In the genomic region with DNA sequence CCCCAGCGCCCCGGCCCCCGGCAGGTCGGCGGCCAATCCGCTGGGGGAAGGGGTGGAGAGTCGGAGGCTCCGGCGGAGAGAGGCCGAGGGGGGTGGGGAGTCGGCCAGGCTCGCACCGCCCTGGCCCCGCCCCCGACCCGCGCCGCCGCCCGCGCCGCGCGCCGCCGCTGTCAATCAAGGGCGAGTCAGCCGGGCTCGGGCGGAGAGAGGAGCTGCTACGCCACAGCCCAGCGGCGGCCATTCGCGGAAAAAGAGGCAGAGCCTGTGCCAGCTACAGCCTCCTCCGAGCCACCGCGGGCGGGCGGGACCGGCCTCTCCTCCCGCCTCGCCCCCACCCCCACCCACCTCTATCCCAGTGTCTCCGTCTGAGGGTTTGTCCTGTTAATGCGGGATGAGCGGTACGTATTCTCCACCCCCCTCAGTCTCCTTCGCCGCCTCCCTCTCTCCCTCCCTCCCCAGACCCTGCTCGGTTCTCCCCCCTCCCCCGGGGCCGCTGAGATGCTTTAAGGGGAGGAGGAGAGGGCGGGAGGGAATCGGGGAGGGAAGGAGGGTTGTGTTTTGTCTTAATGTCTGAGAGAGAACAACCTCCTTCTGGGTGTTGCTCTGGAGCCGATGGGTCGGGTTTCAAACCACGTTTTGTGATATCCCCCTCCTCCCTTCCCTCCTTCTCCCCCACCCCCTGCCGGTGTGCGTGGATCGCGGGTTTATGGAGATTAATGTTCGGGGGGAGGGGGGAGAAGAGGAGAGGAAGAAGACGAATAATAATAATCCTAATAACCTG, we compare ENCODE assay signal across 8 cellular contexts.
A peak's percentile ranks its signal among the peaks of the same experiment; 100 is the strongest.
DNase-seq lines count a peak whose midpoint lies in the region; ATAC-seq lines count a peak whose summit lies in the region.

Gene SP4, plus strand, starts transcription at position 223 of the 781 bp plus-strand sequence. Its CDS starts 169 bp downstream, at position 392.

- H3K9me3 Mint-ChIP-seq in central memory CD8-positive, alpha-beta T cell = no peaks in the 10 kb centered on the region

- peak; percentile 55 for ATAC-seq in GM19043 (IDR thresholded peaks at IDR 0.05; ENCODE audit: low read depth, unreplicated experiment)
- ATAC-seq in HG03378 (IDR thresholded peaks at IDR 0.05; ENCODE audit: unreplicated experiment) = peak; percentile 74
- peak; percentile 74 to 80 for ATAC-seq in activated CD4-positive, CD25-positive, alpha-beta regulatory T cell treated with anti-CD3 and anti-CD28 coated beads, Interleukin-2, amount 50 U/mL, for 24 hours
- peak; percentile 78 for ATAC-seq in central memory CD8-positive, alpha-beta T cell (replicated peaks; ENCODE audit: extremely low read depth, poor library complexity, severe bottlenecking)

- peaks cover 53% of the 10 kb centered on the region for H3K4me1 Mint-ChIP-seq in central memory CD8-positive, alpha-beta T cell

- H3K27ac Mint-ChIP-seq in central memory CD8-positive, alpha-beta T cell (ENCODE audit: low read depth) = peak within 1 kb of the TSS; percentile 99

- H3K36me3 Mint-ChIP-seq in central memory CD8-positive, alpha-beta T cell (ENCODE audit: insufficient read depth) = peaks cover 15% of the 10 kb centered on the region

- H3K27me3 Mint-ChIP-seq in central memory CD8-positive, alpha-beta T cell = no peaks in the 10 kb centered on the region

- peak; percentile 97 for DNase-seq in AG20443 (ENCODE audit: low spot score)
- DNase-seq in NCI-H446 treated with DMSO at 0.1 percent for 48 hours (lab: John Stamatoyannopoulos, UW) = peak; percentile 94
- peak; percentile 90 to 95 for DNase-seq in central memory CD8-positive, alpha-beta T cell (ENCODE audit: low spot score in 2 of 2)
- peak; percentile 99 for DNase-seq in islet precursor cell
- DNase-seq in stimulated activated CD4-positive, alpha-beta T cell treated with anti-CD3 and anti-CD28 coated beads, Interleukin-12 subunit alpha, Interleukin-12 subunit beta, amount 100 ng/mL, for 4 hours = peak; percentile 95

- peak within 1 kb of the TSS; percentile 99 for H3K4me3 Mint-ChIP-seq in central memory CD8-positive, alpha-beta T cell

Comparison
In these comparisons a context has a peak if more than half of its experiments do, and no peak if none do; other contexts are left out.
1. Peak in every context shown above with its lines: DNase-seq and ATAC-seq.